In genomic region chr18:9435041-9435440, GRCh38 we compare ENCODE assay signal across 24 cellular contexts. TPM values are rescaled to one million over a fixed set of nuclear protein-coding genes. Genes with fewer than 3 reads are reported as not detected.
A peak's percentile ranks its signal among the peaks of the same experiment; 100 is the strongest.
DNase-seq lines count a peak whose midpoint lies in the region; ATAC-seq and TF ChIP-seq lines count a peak whose summit lies in the region.
"Had no signal": no experiment of that assay in that cellular context is flagged by ENCODE, and none has a peak within 500 bp of the region (broad histone marks: within the 10 kb centered on the region; RNA-seq: fewer than 3 reads in every experiment).

No MANE protein-coding gene starts in this region.

- H4K5ac ChIP-seq in H9 (ENCODE audit: insufficient read length, low read depth, low read length) = no peak overlapping the region

- peaks cover 3% of the 10 kb centered on the region; the same call in 1 of the 2 replicates for H3K4me1 ChIP-seq in H9 (ENCODE audit: insufficient read depth, low read length)
- H3K4me1 ChIP-seq in trophoblast cell (ENCODE audit: control insufficient read depth in 1 of 2, insufficient read depth in 2 of 2, low read length in 2 of 2) = peaks cover 0 to 2% of the 10 kb centered on the region in 2 experiments
- H3K4me1 ChIP-seq in SJCRH30 = no peaks in the 10 kb centered on the region
- H3K4me1 ChIP-seq: A549 had no signal

- no peak overlapping the region for H3T11ph ChIP-seq in H9 (ENCODE audit: low read length)

- no peak overlapping the region for H3K23ac ChIP-seq in H9 (ENCODE audit: insufficient read length, low read depth, low read length)
- H3K23ac ChIP-seq in trophoblast cell (ENCODE audit: low read length) = no peak overlapping the region

- ATAC-seq in GM18858 (IDR thresholded peaks at IDR 0.05; ENCODE audit: unreplicated experiment) = no peak
- ATAC-seq: A549, Panc1 had no signal

- no peak overlapping the region for H2BK15ac ChIP-seq in H9 (ENCODE audit: low read depth, low read length)

- H3K36me3 ChIP-seq in trophoblast cell (ENCODE audit: control insufficient read depth in 1 of 2, insufficient read depth in 2 of 2, low read length in 2 of 2) (no peaks in the 10 kb centered on the region), SJCRH30 (no peaks in the 10 kb centered on the region)

- H3K4me3 Mint-ChIP-seq in H9 = no peak overlapping the region
- H3K4me3 Mint-ChIP-seq in mesothelial cell of epicardium = no peak overlapping the region
- H3K4me3 Mint-ChIP-seq: CD4-positive, alpha-beta memory T cell had no signal

- no peaks in the 10 kb centered on the region for H3K27me3 ChIP-seq in H9 (ENCODE audit: insufficient read depth, low read length)
- H3K27me3 ChIP-seq in trophoblast cell (ENCODE audit: insufficient read depth, low read length) = no peaks in the 10 kb centered on the region
- H3K27me3 ChIP-seq in SJCRH30 = no peaks in the 10 kb centered on the region

- H3K4me1 Mint-ChIP-seq in H9 = peaks cover 22 to 29% of the 10 kb centered on the region in 2 experiments
- H3K4me1 Mint-ChIP-seq in mesothelial cell of epicardium = peaks cover 29% of the 10 kb centered on the region
- H3K4me1 Mint-ChIP-seq: CD4-positive, alpha-beta memory T cell had no signal

- H3K79me2 ChIP-seq in H9 (ENCODE audit: insufficient read depth, low read length) (no peaks in the 10 kb centered on the region), trophoblast cell (ENCODE audit: control insufficient read depth, insufficient read depth, low read length, poor library complexity) (no peaks in the 10 kb centered on the region)

- H3K18ac ChIP-seq in H9 (ENCODE audit: insufficient read length, low read depth, low read length) (no peak overlapping the region), trophoblast cell (ENCODE audit: low read length) (no peak overlapping the region)

- no peak overlapping the region for H2AK5ac ChIP-seq in H9 (ENCODE audit: insufficient read length, low read length)
- H2AK5ac ChIP-seq in trophoblast cell (ENCODE audit: low read length) = no peak overlapping the region

- peaks cover 1 to 15% (median 3%) of the 10 kb centered on the region in 3 experiments; a peak in 4 of 7 replicates for H3K36me3 Mint-ChIP-seq in H9 (ENCODE audit: insufficient read depth in 1 of 3, low read depth in 3 of 3)
- no peaks in the 10 kb centered on the region for H3K36me3 Mint-ChIP-seq in mesothelial cell of epicardium
- H3K36me3 Mint-ChIP-seq: CD4-positive, alpha-beta memory T cell had no signal

- WGBS in H9 (ENCODE audit: extremely low coverage, insufficient read length, low lambda C conversion rate) = no CpG with 5 or more reads among the region's 17 CpGs
- no CpG with 5 or more reads among the region's 17 CpGs for WGBS in trophoblast cell (ENCODE audit: extremely low coverage, insufficient coverage, insufficient read length)

- no peak overlapping the region for H3K56ac ChIP-seq in H9 (ENCODE audit: insufficient read length, low read depth, low read length)

- H4K8ac ChIP-seq in H9 (replicated peaks; ENCODE audit: insufficient read length, low read depth, low read length) (no peak overlapping the region), trophoblast cell (ENCODE audit: low read depth, low read length) (no peak overlapping the region)

- H3K23me2 ChIP-seq in H9 (ENCODE audit: insufficient read length, low read depth, low read length, poor library complexity, severe bottlenecking) = no peaks in the 10 kb centered on the region

- no peak overlapping the region; the same call in 1 of the 2 replicates for H3K14ac ChIP-seq in H9 (ENCODE audit: insufficient read depth, low read length)
- H3K14ac ChIP-seq in trophoblast cell (ENCODE audit: low read length) = no peak overlapping the region

- no peak for DNase-seq in H9
- peak; percentile 91 for DNase-seq in cerebellar cortex (ENCODE audit: low spot score)
- DNase-seq in mesothelial cell of epicardium (ENCODE audit: low spot score in 2 of 2, unreplicated experiment in 2 of 2) = no peak
- DNase-seq in trophoblast cell = peak; percentile 97 to 98
- no peak for DNase-seq in NCI-H748 treated with DMSO at 0.1 percent for 48 hours (lab: John Stamatoyannopoulos, UW)
- DNase-seq in SJCRH30 = no peak
- DNase-seq: CD4-positive, alpha-beta memory T cell; COR-L47; DMS53; GDM1; MM.1S; NCI-H1694; NCI-H2029 treated with DMSO at 0.1 percent for 48 hours; NCI-H2227 treated with DMSO at 0.1 percent for 48 hours; NCI-H526 treated with DMSO at 0.1 percent for 48 hours; SIG-M5; SK-N-SH; SW 1271 had no signal

- H2BK120ac ChIP-seq in H9 (ENCODE audit: low read depth, low read length, poor library complexity, severe bottlenecking) (no peak overlapping the region), trophoblast cell (ENCODE audit: insufficient read depth, low read length, poor library complexity) (no peak overlapping the region)

- no peak overlapping the region for H4K12ac ChIP-seq in trophoblast cell (ENCODE audit: low read depth, low read length)

- H3K27ac Mint-ChIP-seq in H9 = peak overlapping the region in 2 of 3 experiments; percentile 34 to 72; a peak in 1 of 7 replicates
- H3K27ac Mint-ChIP-seq in mesothelial cell of epicardium = peak overlapping the region; percentile 92
- H3K27ac Mint-ChIP-seq: CD4-positive, alpha-beta memory T cell had no signal

- H3K9me3 Mint-ChIP-seq in H9 (peaks cover 10 to 11% of the 10 kb centered on the region in 2 experiments; a peak in 2 of 5 replicates), mesothelial cell of epicardium (peaks cover 4% of the 10 kb centered on the region)

- H3K9ac ChIP-seq in H9 (ENCODE audit: extremely low read depth, insufficient read length, low read length) (no peak overlapping the region), trophoblast cell (ENCODE audit: low read length) (no peak overlapping the region)
- H3K9ac ChIP-seq: KMS-11, SK-N-SH had no signal

- H2BK5ac ChIP-seq in H9 (ENCODE audit: insufficient read length, low read length) (no peak overlapping the region), trophoblast cell (ENCODE audit: low read depth, low read length, poor library complexity) (no peak overlapping the region)

- H4K91ac ChIP-seq in H9 (ENCODE audit: insufficient read length, low read depth, low read length) = no peak overlapping the region
- H4K91ac ChIP-seq in trophoblast cell (ENCODE audit: low read depth, low read length) = no peak overlapping the region

- H3K9me3 ChIP-seq in H9 (ENCODE audit: control insufficient read depth, low read depth, low read length) (no peaks in the 10 kb centered on the region), trophoblast cell (ENCODE audit: insufficient read depth, low read depth, low read length) (no peaks in the 10 kb centered on the region), SJCRH30 (replicated peaks) (no peaks in the 10 kb centered on the region)
- H3K9me3 ChIP-seq: A549, SK-N-SH had no signal

- H2AFZ ChIP-seq in H9 (ENCODE audit: low read length) (no peak overlapping the region), trophoblast cell (ENCODE audit: insufficient read depth, low read length, poor library complexity) (no peak overlapping the region)

- H3K4ac ChIP-seq in H9 (ENCODE audit: low read depth, low read length) (no peak overlapping the region), trophoblast cell (ENCODE audit: low read depth, low read length) (no peak overlapping the region)

- TF ChIP-seq CTCF in H9 (conservative IDR thresholded peaks at IDR 0.05) (no peak), mesothelial cell of epicardium (IDR thresholded peaks at IDR 0.05; ENCODE audit: unreplicated experiment) (no peak)

- no peaks in the 10 kb centered on the region for H4K20me1 ChIP-seq in H9 (ENCODE audit: control insufficient read depth, insufficient read depth, insufficient read length)

- H3K27me3 Mint-ChIP-seq in H9 (ENCODE audit: low read depth) = peaks cover 2% of the 10 kb centered on the region; the same call in 1 of the 2 replicates
- H3K27me3 Mint-ChIP-seq in mesothelial cell of epicardium (ENCODE audit: low read depth) = no peaks in the 10 kb centered on the region

- H3K4me2 ChIP-seq in H9 (ENCODE audit: insufficient read depth, insufficient read length, low read length) (no peak overlapping the region), trophoblast cell (ENCODE audit: low read length) (no peak overlapping the region)
- H3K4me2 ChIP-seq: A549, KMS-11, SK-N-SH had no signal

- H3K27ac ChIP-seq in H9 (ENCODE audit: insufficient read length, low read depth, low read length) = no peak overlapping the region
- H3K27ac ChIP-seq in trophoblast cell (ENCODE audit: low read depth, low read length) = no peak overlapping the region
- H3K27ac ChIP-seq in SJCRH30 = no peak overlapping the region
- H3K27ac ChIP-seq: A549, KMS-11, RWPE1 had no signal

- no peak overlapping the region for H3K4me3 ChIP-seq in trophoblast cell (ENCODE audit: low read depth, low read length)
- no peak overlapping the region for H3K4me3 ChIP-seq in SJCRH30
- H3K4me3 ChIP-seq: A549, GM12878 had no signal

- no peak overlapping the region for H2BK20ac ChIP-seq in H9 (ENCODE audit: low read depth, low read length, poor library complexity, severe bottlenecking)

- no peaks in the 10 kb centered on the region for H3K79me1 ChIP-seq in H9 (ENCODE audit: insufficient read depth, low read depth, low read length, poor library complexity, severe bottlenecking)
- peaks cover 2% of the 10 kb centered on the region for H3K79me1 ChIP-seq in trophoblast cell (ENCODE audit: low read length)

- no peak overlapping the region for H2BK12ac ChIP-seq in H9 (ENCODE audit: insufficient read length, low read depth, low read length)
- no peak overlapping the region for H2BK12ac ChIP-seq in trophoblast cell (ENCODE audit: low read length)

RNA-seq across cellular contexts. Expression of gene RALBP1, which starts 40.3 kb away (rescaled TPM):
- 49.6 and 51.0 TPM in 2 replicates for total RNA-seq in H9 (2021)
- 43.2 to 44.7 TPM (median 44.1 TPM) in 3 replicates for total RNA-seq in mesothelial cell of epicardium
- polyA plus RNA-seq in trophoblast cell (2013) = 151 and 171 TPM in 2 replicates
- 29.7 and 34.7 TPM in 2 replicates for total RNA-seq in SJCRH30 (2014; rRNA removed; shearing (Covaris generic))

Comparison
In these comparisons a context has a peak if more than half of its experiments do, and no peak if none do; other contexts are left out.
1. DNase-seq: peak in cerebellar cortex (single experiment) and trophoblast cell (2 of 2); none in H9 (single experiment), mesothelial cell of epicardium (0 of 2), NCI-H748 treated with DMSO at 0.1 percent for 48 hours (single experiment) and SJCRH30 (0 of 2).